In genomic region chr3:157162620-157163019, GRCh38 we compare ENCODE assay signal across 8 cellular contexts. TPM values are rescaled to one million over a fixed set of nuclear protein-coding genes. Genes with fewer than 3 reads are reported as not detected.
DNase-seq lines count a peak whose midpoint lies in the region; ATAC-seq and TF ChIP-seq lines count a peak whose summit lies in the region.
"Not testable (repeated sequence)": the region's sequence is repeated elsewhere in the genome, so short reads cannot be mapped to it uniquely, and the experiment has no call there.

No MANE protein-coding gene starts in this region.

- H3K27ac Mint-ChIP-seq in IgD-negative memory B cell, result peak overlapping the region in 2 of 3 donors; percentile 3 to 76
- not testable (repeated sequence) for H3K27ac Mint-ChIP-seq in chondrocyte (ENCODE audit: unreplicated experiment); glutamatergic neuron (ENCODE audit: unreplicated experiment)

- H3K27me3 ChIP-seq in Panc1 (ENCODE audit: control insufficient read depth, insufficient read depth, low read length); testis: not testable (repeated sequence)

- H3K27me3 Mint-ChIP-seq in IgD-negative memory B cell; chondrocyte (ENCODE audit: low read depth); glutamatergic neuron (ENCODE audit: unreplicated experiment): not testable (repeated sequence)

- H3K4me3 ChIP-seq in Panc1 (ENCODE audit: low read depth in 2 of 2, low read length in 2 of 2); mucosa of descending colon; testis: not testable (repeated sequence)

- ATAC-seq in Panc1, mucosa of descending colon: not testable (repeated sequence)

- 80 to 86% methylated on average over 7 of the region's 7 CpGs for WGBS in testis, 2 donors

- TF ChIP-seq CTCF in Panc1 (IDR thresholded peaks at IDR 0.05) (peak; percentile 76), chondrocyte (IDR thresholded peaks at IDR 0.05) (peak; percentile 32), glutamatergic neuron (IDR thresholded peaks at IDR 0.05; ENCODE audit: partially characterized antibody, unreplicated experiment) (peak; percentile 56)
- TF ChIP-seq CTCF in mucosa of descending colon (IDR thresholded peaks at IDR 0.05); testis (IDR thresholded peaks at IDR 0.05): not testable (repeated sequence)

- H3K36me3 ChIP-seq in Panc1 (ENCODE audit: control insufficient read depth, insufficient read depth, low read length), result peaks cover 16% of the 10 kb centered on the region
- H3K36me3 ChIP-seq in mucosa of descending colon (ENCODE audit: low read depth); testis (ENCODE audit: low read depth, missing control alignments): not testable (repeated sequence)

- not testable (repeated sequence) for H3K36me3 Mint-ChIP-seq in IgD-negative memory B cell; glutamatergic neuron (ENCODE audit: unreplicated experiment)
- peaks cover 15% of the 10 kb centered on the region for H3K36me3 Mint-ChIP-seq in chondrocyte (ENCODE audit: low read depth)

- not testable (repeated sequence) for BruUV-seq in Panc1 (replicated peaks; lab: Mats Ljungman, UMichigan)

- CTCF ChIA-PET in Panc1 (lab: Charles Lee), result not testable (repeated sequence)

- not testable (repeated sequence) for TF ChIP-seq POLR2A in testis (IDR thresholded peaks at IDR 0.05)

- H3K4me3 Mint-ChIP-seq in IgD-negative memory B cell, result peak overlapping the region in 2 of 4 donors; percentile 39 to 67
- not testable (repeated sequence) for H3K4me3 Mint-ChIP-seq in chondrocyte (ENCODE audit: unreplicated experiment); glutamatergic neuron (ENCODE audit: unreplicated experiment)

- H3K27ac ChIP-seq in Panc1 (ENCODE audit: low read length); testis: not testable (repeated sequence)

- H3K4me1 Mint-ChIP-seq in IgD-negative memory B cell, result peaks cover 22 to 37% (median 28%) of the 10 kb centered on the region in 3 donors
- peaks cover 23% of the 10 kb centered on the region for H3K4me1 Mint-ChIP-seq in chondrocyte (ENCODE audit: low read depth)
- peaks cover 20% of the 10 kb centered on the region for H3K4me1 Mint-ChIP-seq in glutamatergic neuron (ENCODE audit: low read depth, unreplicated experiment)

- not testable (repeated sequence) for H3K9me3 ChIP-seq in Panc1 (ENCODE audit: control insufficient read depth, insufficient read depth, low read depth, low read length); mucosa of descending colon; testis

- DNase-seq in DMS53 (lab: John Stamatoyannopoulos, UW) (peak; percentile 45), glutamatergic neuron (peak; percentile 69), mucosa of descending colon (peak; percentile 55 to 71 (median 67)), testis (peak; percentile 72)
- DNase-seq in Panc1 (ENCODE audit: low read depth, low spot score); chondrocyte (ENCODE audit: low spot score): not testable (repeated sequence)
- peak; percentile 36 to 40 for DNase-seq in activated CD4-positive, alpha-beta T cell treated with anti-CD3 and anti-CD28 coated beads, Interleukin-2, amount 50 U/mL, for 48 hours

- not testable (repeated sequence) for H3K9me3 Mint-ChIP-seq in IgD-negative memory B cell; chondrocyte (ENCODE audit: low read depth)
- H3K9me3 Mint-ChIP-seq in glutamatergic neuron (ENCODE audit: unreplicated experiment), result peaks cover 13% of the 10 kb centered on the region

- in situ Hi-C loops in Panc1 (cut with HindIII; ENCODE audit: low pct_unique_long_range_greater_than_20kb, low sequenced_read_pairs), result not testable (repeated sequence)

- H3K4me1 ChIP-seq in Panc1 (ENCODE audit: control insufficient read depth, insufficient read depth, low read length) (peaks cover 11% of the 10 kb centered on the region), mucosa of descending colon (ENCODE audit: low read depth) (peaks cover 31% of the 10 kb centered on the region), testis (peaks cover 17% of the 10 kb centered on the region)

- intact Hi-C loops in Panc1 (cut with micrococcal nuclease; ENCODE audit: unreplicated experiment); mucosa of descending colon (cut with DNase I, micrococcal nuclease); testis (cut with DNase I; ENCODE audit: low total_unique reads): not testable (repeated sequence)

- POLR2A ChIA-PET in Panc1 (lab: Charles Lee), result interaction anchor here (0.8 to 1.2 kb wide), 4 partner anchors 9 to 39 kb away, joined by 3 to 4 read pairs (median 3); no protein-coding TSS in a partner anchor

RNA-seq across cellular contexts. Expression of gene CCNL1, which starts 2.7 kb away (rescaled TPM):
- polyA plus RNA-seq in IgD-negative memory B cell (107 TPM), testis (ENCODE audit: insufficient read depth, low read depth, low replicate concordance) (46.1 TPM)
- total RNA-seq in Panc1 (2021; ENCODE audit: unreplicated experiment) (118 TPM), chondrocyte (63.9 to 73.1 TPM (median 70.0 TPM) in 3 replicates), glutamatergic neuron (ENCODE audit: unreplicated experiment) (123 TPM), mucosa of descending colon (100 to 1,000 TPM; 127 to 146 (median 133) TPM), testis (100 to 1,000 TPM; 168 to 200 TPM)
- polyA plus RNA-seq in Panc1 (2012; ENCODE audit: insufficient read length), result 48.3 TPM
